Comparison of ENCODE assay signal across 1 cellular context in the genomic region with DNA sequence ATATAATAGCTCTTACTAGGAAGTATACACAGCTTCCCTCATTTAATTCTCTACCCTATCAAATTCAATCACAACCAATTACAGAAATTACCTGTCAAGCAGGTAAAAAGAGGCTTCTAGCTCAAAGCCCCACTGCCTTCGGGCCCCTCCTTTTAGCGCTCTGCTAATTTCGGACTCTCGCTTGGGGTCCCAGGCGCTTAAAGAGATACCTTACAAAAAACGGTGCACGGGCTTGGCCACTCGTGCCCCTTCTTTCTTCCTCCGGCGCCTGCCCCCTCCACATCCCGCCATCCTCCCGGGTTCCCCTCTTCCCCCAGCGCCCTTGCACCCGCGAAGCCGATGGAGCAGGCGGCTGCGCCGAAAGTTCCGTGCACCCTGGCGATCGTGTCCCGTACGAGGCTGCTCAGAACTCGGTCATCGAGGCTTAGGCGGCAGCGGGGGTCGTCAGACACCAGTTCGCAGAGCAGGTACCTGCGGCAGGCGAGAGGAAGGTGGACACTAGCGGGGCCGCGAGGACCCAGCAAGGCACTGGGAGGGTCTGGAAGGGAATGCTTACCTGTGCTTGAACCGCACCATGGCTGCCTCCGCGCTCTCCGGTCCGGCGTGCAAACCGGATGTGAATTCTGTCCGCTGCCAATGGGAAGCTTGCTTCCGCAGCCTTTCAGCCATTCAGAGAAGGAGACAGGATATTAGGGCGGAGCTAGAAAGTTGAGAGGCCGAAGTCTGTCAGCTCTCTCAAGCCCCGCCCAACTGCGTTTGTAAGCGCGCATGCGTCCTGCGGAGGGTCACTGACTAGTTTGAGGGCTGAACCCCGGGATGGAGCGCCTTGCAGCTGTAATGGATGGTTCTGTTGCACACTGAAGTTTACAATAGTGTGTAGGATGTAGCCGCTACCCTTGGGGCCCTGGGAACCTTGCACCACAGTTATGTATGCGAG.
TF ChIP-seq lines count a peak whose summit lies in the region.

A gene with protein sequence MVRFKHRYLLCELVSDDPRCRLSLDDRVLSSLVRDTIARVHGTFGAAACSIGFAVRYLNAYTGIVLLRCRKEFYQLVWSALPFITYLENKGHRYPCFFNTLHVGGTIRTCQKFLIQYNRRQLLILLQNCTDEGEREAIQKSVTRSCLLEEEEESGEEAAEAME (minus strand): TSS at position 616 of the 937 bp plus-strand sequence. CDS start 40 bp downstream, at position 576.

TF ChIP-seq in HepG2, 621 proteins besides CTCF, POLR2A, EP300 and RAD21 (continued from another document and continues in another):
- no peak for TF ChIP-seq SP140L (CRISPR knock-in tag; IDR thresholded peaks at IDR 0.05; ENCODE audit: borderline replicate concordance)
- TF ChIP-seq CAMTA2 (CRISPR knock-in tag; IDR thresholded peaks at IDR 0.05; ENCODE audit: borderline replicate concordance): 0 out of 2 replicates have a peak, but pooled peaks have one; percentile 66
- TF ChIP-seq NKX3-1 (CRISPR knock-in tag; IDR thresholded peaks at IDR 0.05): no peak
- TF ChIP-seq, protein P1, sequence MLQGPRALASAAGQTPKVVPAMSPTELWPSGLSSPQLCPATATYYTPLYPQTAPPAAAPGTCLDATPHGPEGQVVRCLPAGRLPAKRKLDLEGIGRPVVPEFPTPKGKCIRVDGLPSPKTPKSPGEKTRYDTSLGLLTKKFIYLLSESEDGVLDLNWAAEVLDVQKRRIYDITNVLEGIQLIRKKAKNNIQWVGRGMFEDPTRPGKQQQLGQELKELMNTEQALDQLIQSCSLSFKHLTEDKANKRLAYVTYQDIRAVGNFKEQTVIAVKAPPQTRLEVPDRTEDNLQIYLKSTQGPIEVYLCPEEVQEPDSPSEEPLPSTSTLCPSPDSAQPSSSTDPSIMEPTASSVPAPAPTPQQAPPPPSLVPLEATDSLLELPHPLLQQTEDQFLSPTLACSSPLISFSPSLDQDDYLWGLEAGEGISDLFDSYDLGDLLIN (CRISPR knock-in tag; IDR thresholded peaks at IDR 0.05; ENCODE audit: borderline replicate concordance): no peak
- TF ChIP-seq ZNF607 (CRISPR knock-in tag; IDR thresholded peaks at IDR 0.05; ENCODE audit: borderline replicate concordance): no peak
- no peak for TF ChIP-seq ZNF792 (CRISPR knock-in tag; IDR thresholded peaks at IDR 0.05)
- TF ChIP-seq RBAK (CRISPR knock-in tag; IDR thresholded peaks at IDR 0.05): no peak
- TF ChIP-seq, protein P2, sequence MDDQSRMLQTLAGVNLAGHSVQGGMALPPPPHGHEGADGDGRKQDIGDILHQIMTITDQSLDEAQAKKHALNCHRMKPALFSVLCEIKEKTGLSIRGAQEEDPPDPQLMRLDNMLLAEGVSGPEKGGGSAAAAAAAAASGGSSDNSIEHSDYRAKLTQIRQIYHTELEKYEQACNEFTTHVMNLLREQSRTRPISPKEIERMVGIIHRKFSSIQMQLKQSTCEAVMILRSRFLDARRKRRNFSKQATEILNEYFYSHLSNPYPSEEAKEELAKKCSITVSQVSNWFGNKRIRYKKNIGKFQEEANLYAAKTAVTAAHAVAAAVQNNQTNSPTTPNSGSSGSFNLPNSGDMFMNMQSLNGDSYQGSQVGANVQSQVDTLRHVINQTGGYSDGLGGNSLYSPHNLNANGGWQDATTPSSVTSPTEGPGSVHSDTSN (CRISPR knock-in tag; IDR thresholded peaks at IDR 0.05; ENCODE audit: borderline replicate concordance): no peak
- peak; percentile 22; the same call in 1 of the 2 replicates for TF ChIP-seq CREM (IDR thresholded peaks at IDR 0.05)
- no peak for TF ChIP-seq CREM (CRISPR knock-in tag; IDR thresholded peaks at IDR 0.05)
- TF ChIP-seq, protein P3, sequence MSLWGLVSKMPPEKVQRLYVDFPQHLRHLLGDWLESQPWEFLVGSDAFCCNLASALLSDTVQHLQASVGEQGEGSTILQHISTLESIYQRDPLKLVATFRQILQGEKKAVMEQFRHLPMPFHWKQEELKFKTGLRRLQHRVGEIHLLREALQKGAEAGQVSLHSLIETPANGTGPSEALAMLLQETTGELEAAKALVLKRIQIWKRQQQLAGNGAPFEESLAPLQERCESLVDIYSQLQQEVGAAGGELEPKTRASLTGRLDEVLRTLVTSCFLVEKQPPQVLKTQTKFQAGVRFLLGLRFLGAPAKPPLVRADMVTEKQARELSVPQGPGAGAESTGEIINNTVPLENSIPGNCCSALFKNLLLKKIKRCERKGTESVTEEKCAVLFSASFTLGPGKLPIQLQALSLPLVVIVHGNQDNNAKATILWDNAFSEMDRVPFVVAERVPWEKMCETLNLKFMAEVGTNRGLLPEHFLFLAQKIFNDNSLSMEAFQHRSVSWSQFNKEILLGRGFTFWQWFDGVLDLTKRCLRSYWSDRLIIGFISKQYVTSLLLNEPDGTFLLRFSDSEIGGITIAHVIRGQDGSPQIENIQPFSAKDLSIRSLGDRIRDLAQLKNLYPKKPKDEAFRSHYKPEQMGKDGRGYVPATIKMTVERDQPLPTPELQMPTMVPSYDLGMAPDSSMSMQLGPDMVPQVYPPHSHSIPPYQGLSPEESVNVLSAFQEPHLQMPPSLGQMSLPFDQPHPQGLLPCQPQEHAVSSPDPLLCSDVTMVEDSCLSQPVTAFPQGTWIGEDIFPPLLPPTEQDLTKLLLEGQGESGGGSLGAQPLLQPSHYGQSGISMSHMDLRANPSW (CRISPR knock-in tag; IDR thresholded peaks at IDR 0.05; ENCODE audit: borderline replicate concordance): no peak
- no peak for TF ChIP-seq ZNF878 (CRISPR knock-in tag; IDR thresholded peaks at IDR 0.05)
- TF ChIP-seq FIP1L1 (IDR thresholded peaks at IDR 0.05; ENCODE audit: borderline replicate concordance, insufficient read depth, low read depth, low read length): no peak
- TF ChIP-seq ZNF660 (CRISPR knock-in tag; IDR thresholded peaks at IDR 0.05; ENCODE audit: borderline replicate concordance, low read depth): no peak
- no peak for TF ChIP-seq KDM6A (CRISPR knock-in tag; IDR thresholded peaks at IDR 0.05; ENCODE audit: low read depth)
- TF ChIP-seq, protein P4, sequence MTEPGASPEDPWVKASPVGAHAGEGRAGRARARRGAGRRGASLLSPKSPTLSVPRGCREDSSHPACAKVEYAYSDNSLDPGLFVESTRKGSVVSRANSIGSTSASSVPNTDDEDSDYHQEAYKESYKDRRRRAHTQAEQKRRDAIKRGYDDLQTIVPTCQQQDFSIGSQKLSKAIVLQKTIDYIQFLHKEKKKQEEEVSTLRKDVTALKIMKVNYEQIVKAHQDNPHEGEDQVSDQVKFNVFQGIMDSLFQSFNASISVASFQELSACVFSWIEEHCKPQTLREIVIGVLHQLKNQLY (CRISPR knock-in tag; IDR thresholded peaks at IDR 0.05): no peak
- no peak for TF ChIP-seq RELA (CRISPR knock-in tag; IDR thresholded peaks at IDR 0.05)
- no peak; the same call in 1 of the 2 replicates for TF ChIP-seq ZFY (CRISPR knock-in tag; IDR thresholded peaks at IDR 0.05)
- TF ChIP-seq ZSCAN20 (CRISPR knock-in tag; IDR thresholded peaks at IDR 0.05; ENCODE audit: borderline replicate concordance): no peak
- no peak for TF ChIP-seq EEA1 (CRISPR knock-in tag; IDR thresholded peaks at IDR 0.05; ENCODE audit: borderline replicate concordance)
- TF ChIP-seq, protein P5, sequence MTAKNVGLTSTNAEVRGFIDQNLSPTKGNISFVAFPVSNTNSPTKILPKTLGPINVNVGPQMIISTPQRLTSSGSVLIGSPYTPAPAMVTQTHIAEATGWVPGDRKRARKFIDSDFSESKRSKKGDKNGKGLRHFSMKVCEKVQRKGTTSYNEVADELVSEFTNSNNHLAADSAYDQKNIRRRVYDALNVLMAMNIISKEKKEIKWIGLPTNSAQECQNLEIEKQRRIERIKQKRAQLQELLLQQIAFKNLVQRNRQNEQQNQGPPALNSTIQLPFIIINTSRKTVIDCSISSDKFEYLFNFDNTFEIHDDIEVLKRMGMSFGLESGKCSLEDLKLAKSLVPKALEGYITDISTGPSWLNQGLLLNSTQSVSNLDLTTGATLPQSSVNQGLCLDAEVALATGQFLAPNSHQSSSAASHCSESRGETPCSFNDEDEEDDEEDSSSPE (CRISPR knock-in tag; IDR thresholded peaks at IDR 0.05): no peak; the same call in 1 of the 2 replicates
- TF ChIP-seq ZNF260 (CRISPR knock-in tag; IDR thresholded peaks at IDR 0.05; ENCODE audit: borderline replicate concordance, low read depth): no peak
- TF ChIP-seq, protein P6, sequence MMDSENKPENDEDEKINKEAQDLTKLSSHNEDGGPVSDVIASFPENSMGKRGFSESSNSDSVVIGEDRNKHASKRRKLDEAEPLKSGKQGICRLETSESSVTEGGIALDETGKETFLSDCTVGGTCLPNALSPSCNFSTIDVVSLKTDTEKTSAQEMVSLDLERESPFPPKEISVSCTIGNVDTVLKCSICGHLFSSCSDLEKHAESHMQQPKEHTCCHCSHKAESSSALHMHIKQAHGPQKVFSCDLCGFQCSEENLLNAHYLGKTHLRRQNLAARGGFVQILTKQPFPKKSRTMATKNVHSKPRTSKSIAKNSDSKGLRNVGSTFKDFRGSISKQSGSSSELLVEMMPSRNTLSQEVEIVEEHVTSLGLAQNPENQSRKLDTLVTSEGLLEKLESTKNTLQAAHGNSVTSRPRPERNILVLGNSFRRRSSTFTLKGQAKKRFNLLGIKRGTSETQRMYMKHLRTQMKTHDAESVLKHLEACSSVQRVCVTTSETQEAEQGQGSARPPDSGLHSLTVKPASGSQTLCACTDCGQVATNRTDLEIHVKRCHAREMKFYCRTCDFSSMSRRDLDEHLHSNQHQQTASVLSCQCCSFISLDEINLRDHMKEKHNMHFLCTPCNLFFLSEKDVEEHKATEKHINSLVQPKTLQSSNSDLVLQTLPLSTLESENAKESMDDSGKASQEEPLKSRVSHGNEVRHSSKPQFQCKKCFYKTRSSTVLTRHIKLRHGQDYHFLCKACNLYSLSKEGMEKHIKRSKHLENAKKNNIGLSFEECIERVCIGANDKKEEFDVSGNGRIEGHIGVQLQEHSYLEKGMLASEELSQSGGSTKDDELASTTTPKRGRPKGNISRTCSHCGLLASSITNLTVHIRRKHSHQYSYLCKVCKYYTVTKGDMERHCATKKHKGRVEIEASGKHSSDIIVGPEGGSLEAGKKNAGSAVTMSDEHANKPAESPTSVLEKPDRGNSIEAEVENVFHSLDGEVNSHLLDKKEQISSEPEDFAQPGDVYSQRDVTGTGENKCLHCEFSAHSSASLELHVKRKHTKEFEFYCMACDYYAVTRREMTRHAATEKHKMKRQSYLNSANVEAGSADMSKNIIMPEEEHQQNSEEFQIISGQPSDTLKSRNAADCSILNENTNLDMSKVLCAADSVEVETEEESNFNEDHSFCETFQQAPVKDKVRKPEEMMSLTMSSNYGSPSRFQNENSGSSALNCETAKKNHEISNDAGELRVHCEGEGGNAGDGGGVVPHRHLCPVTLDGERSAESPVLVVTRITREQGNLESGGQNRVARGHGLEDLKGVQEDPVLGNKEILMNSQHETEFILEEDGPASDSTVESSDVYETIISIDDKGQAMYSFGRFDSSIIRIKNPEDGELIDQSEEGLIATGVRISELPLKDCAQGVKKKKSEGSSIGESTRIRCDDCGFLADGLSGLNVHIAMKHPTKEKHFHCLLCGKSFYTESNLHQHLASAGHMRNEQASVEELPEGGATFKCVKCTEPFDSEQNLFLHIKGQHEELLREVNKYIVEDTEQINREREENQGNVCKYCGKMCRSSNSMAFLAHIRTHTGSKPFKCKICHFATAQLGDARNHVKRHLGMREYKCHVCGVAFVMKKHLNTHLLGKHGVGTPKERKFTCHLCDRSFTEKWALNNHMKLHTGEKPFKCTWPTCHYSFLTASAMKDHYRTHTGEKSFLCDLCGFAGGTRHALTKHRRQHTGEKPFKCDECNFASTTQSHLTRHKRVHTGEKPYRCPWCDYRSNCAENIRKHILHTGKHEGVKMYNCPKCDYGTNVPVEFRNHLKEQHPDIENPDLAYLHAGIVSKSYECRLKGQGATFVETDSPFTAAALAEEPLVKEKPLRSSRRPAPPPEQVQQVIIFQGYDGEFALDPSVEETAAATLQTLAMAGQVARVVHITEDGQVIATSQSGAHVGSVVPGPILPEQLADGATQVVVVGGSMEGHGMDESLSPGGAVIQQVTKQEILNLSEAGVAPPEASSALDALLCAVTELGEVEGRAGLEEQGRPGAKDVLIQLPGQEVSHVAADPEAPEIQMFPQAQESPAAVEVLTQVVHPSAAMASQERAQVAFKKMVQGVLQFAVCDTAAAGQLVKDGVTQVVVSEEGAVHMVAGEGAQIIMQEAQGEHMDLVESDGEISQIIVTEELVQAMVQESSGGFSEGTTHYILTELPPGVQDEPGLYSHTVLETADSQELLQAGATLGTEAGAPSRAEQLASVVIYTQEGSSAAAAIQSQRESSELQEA (CRISPR knock-in tag; IDR thresholded peaks at IDR 0.05; ENCODE audit: not compliant biosample characterization): peak; percentile 73
- no peak for TF ChIP-seq SETDB1 (CRISPR knock-in tag; IDR thresholded peaks at IDR 0.05; ENCODE audit: borderline replicate concordance)
- TF ChIP-seq ZMAT3 (CRISPR knock-in tag; conservative IDR thresholded peaks at IDR 0.05): peak; percentile 56; the same call in 1 of the 2 replicates
- TF ChIP-seq ZFP90 (CRISPR knock-in tag; IDR thresholded peaks at IDR 0.05; ENCODE audit: borderline replicate concordance): no peak
- no peak for TF ChIP-seq HHEX (CRISPR knock-in tag; IDR thresholded peaks at IDR 0.05)
- peak; percentile 30; the same call in 1 of the 2 replicates for TF ChIP-seq CENPT (CRISPR knock-in tag; IDR thresholded peaks at IDR 0.05; ENCODE audit: low read depth)
- TF ChIP-seq, protein P7, sequence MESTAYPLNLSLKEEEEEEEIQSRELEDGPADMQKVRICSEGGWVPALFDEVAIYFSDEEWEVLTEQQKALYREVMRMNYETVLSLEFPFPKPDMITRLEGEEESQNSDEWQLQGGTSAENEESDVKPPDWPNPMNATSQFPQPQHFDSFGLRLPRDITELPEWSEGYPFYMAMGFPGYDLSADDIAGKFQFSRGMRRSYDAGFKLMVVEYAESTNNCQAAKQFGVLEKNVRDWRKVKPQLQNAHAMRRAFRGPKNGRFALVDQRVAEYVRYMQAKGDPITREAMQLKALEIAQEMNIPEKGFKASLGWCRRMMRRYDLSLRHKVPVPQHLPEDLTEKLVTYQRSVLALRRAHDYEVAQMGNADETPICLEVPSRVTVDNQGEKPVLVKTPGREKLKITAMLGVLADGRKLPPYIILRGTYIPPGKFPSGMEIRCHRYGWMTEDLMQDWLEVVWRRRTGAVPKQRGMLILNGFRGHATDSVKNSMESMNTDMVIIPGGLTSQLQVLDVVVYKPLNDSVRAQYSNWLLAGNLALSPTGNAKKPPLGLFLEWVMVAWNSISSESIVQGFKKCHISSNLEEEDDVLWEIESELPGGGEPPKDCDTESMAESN (CRISPR knock-in tag; conservative IDR thresholded peaks at IDR 0.05): peak; percentile 69
- no peak for TF ChIP-seq ONECUT2 (CRISPR knock-in tag; IDR thresholded peaks at IDR 0.05)
- TF ChIP-seq, protein P8, sequence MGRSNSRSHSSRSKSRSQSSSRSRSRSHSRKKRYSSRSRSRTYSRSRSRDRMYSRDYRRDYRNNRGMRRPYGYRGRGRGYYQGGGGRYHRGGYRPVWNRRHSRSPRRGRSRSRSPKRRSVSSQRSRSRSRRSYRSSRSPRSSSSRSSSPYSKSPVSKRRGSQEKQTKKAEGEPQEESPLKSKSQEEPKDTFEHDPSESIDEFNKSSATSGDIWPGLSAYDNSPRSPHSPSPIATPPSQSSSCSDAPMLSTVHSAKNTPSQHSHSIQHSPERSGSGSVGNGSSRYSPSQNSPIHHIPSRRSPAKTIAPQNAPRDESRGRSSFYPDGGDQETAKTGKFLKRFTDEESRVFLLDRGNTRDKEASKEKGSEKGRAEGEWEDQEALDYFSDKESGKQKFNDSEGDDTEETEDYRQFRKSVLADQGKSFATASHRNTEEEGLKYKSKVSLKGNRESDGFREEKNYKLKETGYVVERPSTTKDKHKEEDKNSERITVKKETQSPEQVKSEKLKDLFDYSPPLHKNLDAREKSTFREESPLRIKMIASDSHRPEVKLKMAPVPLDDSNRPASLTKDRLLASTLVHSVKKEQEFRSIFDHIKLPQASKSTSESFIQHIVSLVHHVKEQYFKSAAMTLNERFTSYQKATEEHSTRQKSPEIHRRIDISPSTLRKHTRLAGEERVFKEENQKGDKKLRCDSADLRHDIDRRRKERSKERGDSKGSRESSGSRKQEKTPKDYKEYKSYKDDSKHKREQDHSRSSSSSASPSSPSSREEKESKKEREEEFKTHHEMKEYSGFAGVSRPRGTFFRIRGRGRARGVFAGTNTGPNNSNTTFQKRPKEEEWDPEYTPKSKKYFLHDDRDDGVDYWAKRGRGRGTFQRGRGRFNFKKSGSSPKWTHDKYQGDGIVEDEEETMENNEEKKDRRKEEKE (IDR thresholded peaks at IDR 0.05): no peak
- TF ChIP-seq ISL2 (CRISPR knock-in tag; IDR thresholded peaks at IDR 0.05): no peak
